In genomic region chr6:136534268-136534667, GRCh38 we compare ENCODE assay signal across 20 cellular contexts. TPM values are rescaled to one million over a fixed set of nuclear protein-coding genes. Genes with fewer than 3 reads are reported as not detected.
DNase-seq lines count a peak whose midpoint lies in the region; ATAC-seq and TF ChIP-seq lines count a peak whose summit lies in the region.
"Had no signal": no experiment of that assay in that cellular context is flagged by ENCODE, and none has a peak within 500 bp of the region (broad histone marks: within the 10 kb centered on the region; RNA-seq: fewer than 3 reads in every experiment).

No MANE protein-coding gene starts in this region.

- peak; percentile 36 for DNase-seq in WERI-Rb-1
- no peak for DNase-seq in left lobe of liver (ENCODE audit: low spot score)
- peak; percentile 29 for DNase-seq in retinal pigment epithelial cell (ENCODE audit: low read depth)
- DNase-seq in Right ventricle myocardium superior: no peak
- DNase-seq: 8988T; C1 segment of cervical spinal cord; CD4-positive, CD25-positive, alpha-beta regulatory T cell; CD8-positive, alpha-beta memory T cell; COR-L47; DMS 273 treated with DMSO at 0.1 percent for 48 hours; DMS53; DND-41; EL; GM23248 had no signal

- POLR2A ChIA-PET in HEK293 (lab: Yijun Ruan, JAX): no interaction called here

- no peaks in the 10 kb centered on the region for H3K9me3 ChIP-seq in HEK293 (ENCODE audit: control insufficient read depth, insufficient read depth, low read depth, low read length)
- H3K9me3 ChIP-seq in WERI-Rb-1 (ENCODE audit: severe bottlenecking): no peaks in the 10 kb centered on the region
- H3K9me3 ChIP-seq: HAP-1 had no signal

- CTCF ChIA-PET in HEK293 (lab: Yijun Ruan, JAX): interaction anchor here (1.5 kb wide), 1 partner anchor 16 kb away, joined by 3 read pairs; the partner anchor contains the start of gene MAP7

- H3K4me3 ChIP-seq in HEK293 (ENCODE audit: low read depth, low read length) (no peak overlapping the region), WERI-Rb-1 (ENCODE audit: low read depth, low read length) (no peak overlapping the region), retinal pigment epithelial cell (ENCODE audit: low read length) (no peak overlapping the region)
- H3K4me3 ChIP-seq: GM12878, GM23248, HAP-1 had no signal

- peak; percentile 79 for ATAC-seq in left lobe of liver
- ATAC-seq in GM18505 (IDR thresholded peaks at IDR 0.05; ENCODE audit: unreplicated experiment): no peak
- ATAC-seq in GM21367 (IDR thresholded peaks at IDR 0.05; ENCODE audit: unreplicated experiment): no peak
- no peak for ATAC-seq in Right ventricle myocardium superior (ENCODE audit: poor library complexity)
- ATAC-seq: GM12878 had no signal

- TF ChIP-seq POLR2A in GM18505 (IDR thresholded peaks at IDR 0.05; ENCODE audit: borderline replicate concordance, extremely low read depth, insufficient read depth, insufficient read length): no peak

- H3K4me1 ChIP-seq in HEK293 (ENCODE audit: control insufficient read depth, insufficient read depth, low read length): no peaks in the 10 kb centered on the region

- H3K27me3 ChIP-seq in WERI-Rb-1 (ENCODE audit: insufficient read depth, low read depth, severe bottlenecking): no peaks in the 10 kb centered on the region

- H3K36me3 ChIP-seq in HEK293 (ENCODE audit: control insufficient read depth in 2 of 2, insufficient read depth in 1 of 2, low read length in 2 of 2) (peaks cover 0 to 3% of the 10 kb centered on the region in 2 experiments; a peak in 1 of 3 replicates), WERI-Rb-1 (no peaks in the 10 kb centered on the region)
- H3K36me3 ChIP-seq: HAP-1 had no signal

- intact Hi-C loops in Right ventricle myocardium superior (cut with DNase I): no loop called here

- TF ChIP-seq CTCF in HEK293 (tag by site-specific recombination; IDR thresholded peaks at IDR 0.05) (no peak), WERI-Rb-1 (IDR thresholded peaks at IDR 0.05; ENCODE audit: low read depth, low read length) (no peak), retinal pigment epithelial cell (conservative IDR thresholded peaks at IDR 0.05; ENCODE audit: low read depth, low read length) (no peak)

- H3K27ac ChIP-seq in HEK293 (ENCODE audit: extremely low read depth, low read depth, low read length): no peak overlapping the region
- no peak overlapping the region for H3K27ac ChIP-seq in WERI-Rb-1
- H3K27ac ChIP-seq: GM23248 had no signal

TF ChIP-seq in HEK293, 187 proteins besides CTCF, POLR2A, EP300 and RAD21:
- TF ChIP-seq ZNF433 (tag by site-specific recombination; IDR thresholded peaks at IDR 0.05; ENCODE audit: low read depth): no peak
- TF ChIP-seq YY1 (tag by site-specific recombination; IDR thresholded peaks at IDR 0.05): no peak
- 0 out of 2 replicates have a peak, but pooled peaks have one; percentile 14 for TF ChIP-seq MZF1 (tag by site-specific recombination; IDR thresholded peaks at IDR 0.05; ENCODE audit: borderline replicate concordance)
- TF ChIP-seq ZNF621 (tag by site-specific recombination; IDR thresholded peaks at IDR 0.05): no peak
- no peak for TF ChIP-seq REPIN1 (tag by site-specific recombination; IDR thresholded peaks at IDR 0.05; ENCODE audit: low read depth)
- TF ChIP-seq ZNF558 (tag by site-specific recombination; IDR thresholded peaks at IDR 0.05): no peak
- peak; percentile 97 for TF ChIP-seq ZNF10 (tag by site-specific recombination; IDR thresholded peaks at IDR 0.05)
- no peak for TF ChIP-seq ZNF214 (tag by site-specific recombination; IDR thresholded peaks at IDR 0.05; ENCODE audit: borderline replicate concordance)
- no peak for TF ChIP-seq KLF9 (tag by site-specific recombination; IDR thresholded peaks at IDR 0.05; ENCODE audit: low read depth)

RNA-seq across cellular contexts. Expression of gene MAP7, which starts 16.0 kb away (rescaled TPM):
- total RNA-seq in left lobe of liver (18.1 TPM), Right ventricle myocardium superior (2.1 TPM)
- total RNA-seq: G401 had no signal

Comparison
In these comparisons a context has a peak if more than half of its experiments do, and no peak if none do; other contexts are left out.
1. DNase-seq: peak in WERI-Rb-1 (single experiment) and retinal pigment epithelial cell (single experiment); none in left lobe of liver (single experiment) and Right ventricle myocardium superior (single experiment).